In the genomic region with DNA sequence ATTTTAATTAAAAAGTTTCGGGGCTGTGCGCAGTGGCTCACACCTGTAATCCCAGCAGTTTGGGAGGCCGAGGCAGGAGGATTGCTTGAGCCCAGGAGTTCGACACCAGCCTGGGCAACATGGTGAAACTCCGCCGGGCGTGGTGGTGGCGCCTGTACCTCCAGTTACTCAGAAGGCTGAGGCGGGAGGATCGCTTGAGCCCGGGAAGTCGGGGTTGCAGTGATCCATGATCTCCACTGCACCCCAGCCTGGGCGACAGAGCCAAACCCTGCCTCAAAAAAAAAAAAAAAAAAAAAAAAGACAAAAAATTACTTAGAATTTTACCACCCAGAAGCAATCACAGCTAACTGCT, we compare ENCODE assay signal across 7 cellular contexts. TPM values are rescaled to one million over a fixed set of nuclear protein-coding genes. Genes with fewer than 3 reads are reported as not detected.
DNase-seq lines count a peak whose midpoint lies in the region; ATAC-seq and TF ChIP-seq lines count a peak whose summit lies in the region.
"Not testable (repeated sequence)": the region's sequence is repeated elsewhere in the genome, so short reads cannot be mapped to it uniquely, and the experiment has no call there.

No MANE protein-coding gene starts in this region.

- H3K4me1 Mint-ChIP-seq in GM23338 = peaks cover 14% of the 10 kb centered on the region
- H3K4me1 Mint-ChIP-seq in activated CD4-positive, alpha-beta memory T cell treated with anti-CD3 and anti-CD28 coated beads, Interleukin-2, amount 10 ng/mL, durations not matched to agents 7 days and 5 days = peaks cover 24% of the 10 kb centered on the region

- not testable (repeated sequence) for H2AFZ ChIP-seq in GM23338

- peak; percentile 67 for DNase-seq in GM23338 (ENCODE audit: low spot score)
- not testable (repeated sequence) for DNase-seq in NT2/D1 (ENCODE audit: low read depth, low spot score); foreskin keratinocyte; skeletal muscle cell (ENCODE audit: low read depth)
- peak; percentile 30 for DNase-seq in activated CD4-positive, alpha-beta memory T cell treated with anti-CD3 and anti-CD28 coated beads, Interleukin-2, amount 10 ng/mL, durations not matched to agents 7 days and 5 days
- DNase-seq in breast epithelium (ENCODE audit: low spot score in 2 of 2) = peak in 1 of 2 donors; percentile 28

- H3K27ac ChIP-seq in GM23338 (ENCODE audit: low read depth) (peak overlapping the region; percentile 60), breast epithelium (peak overlapping the region; percentile 52 to 93), foreskin keratinocyte (peak overlapping the region; percentile 73), mesodermal cell (ENCODE audit: low read depth, low read length, severe bottlenecking) (peak overlapping the region; percentile 83)

- H3K9ac ChIP-seq in NT2/D1 (ENCODE audit: insufficient read length, low read depth) = peak overlapping the region; percentile 98

- CTCF ChIA-PET in activated CD4-positive, alpha-beta memory T cell treated with anti-CD3 and anti-CD28 coated beads, Interleukin-2, amount 10 ng/mL, durations not matched to agents 7 days and 5 days (lab: Charles Lee) = interaction anchor here (0.7 to 6.7 kb wide), 12 partner anchors 13 to 1825 kb away, joined by 3 to 156 read pairs (median 4); a partner anchor contains a TSS

- peaks cover 20% of the 10 kb centered on the region for H3K79me2 ChIP-seq in GM23338 (replicated peaks; ENCODE audit: insufficient read depth)

- H3K9me3 Mint-ChIP-seq in GM23338; activated CD4-positive, alpha-beta memory T cell treated with anti-CD3 and anti-CD28 coated beads, Interleukin-2, amount 10 ng/mL, durations not matched to agents 7 days and 5 days: not testable (repeated sequence)

- TF ChIP-seq POLR2A in breast epithelium (IDR thresholded peaks at IDR 0.05) = not testable (repeated sequence)

- H3K4me3 ChIP-seq in GM23338; NT2/D1 (ENCODE audit: insufficient read length, low read depth): not testable (repeated sequence)
- peak overlapping the region in 2 of 3 donors; percentile 77 to 79 for H3K4me3 ChIP-seq in breast epithelium
- H3K4me3 ChIP-seq in mesodermal cell (ENCODE audit: extremely low read depth, insufficient read depth, low read length, poor library complexity, severe bottlenecking) = peak overlapping the region; percentile 93
- H3K4me3 ChIP-seq in skeletal muscle cell (ENCODE audit: low read depth, low read length) = peak overlapping the region; percentile 72

- not testable (repeated sequence) for H3F3A ChIP-seq in GM23338 (replicated peaks; ENCODE audit: low read depth)

- whole genome bisulfite sequencing in mesodermal cell (ENCODE audit: insufficient coverage in 2 of 2), 2 experiments = 54 to 63% methylated on average over 8 to 13 of the region's 13 CpGs

- H3K4me1 ChIP-seq in GM23338 (ENCODE audit: insufficient read depth); NT2/D1 (ENCODE audit: insufficient read depth, insufficient read length); breast epithelium; foreskin keratinocyte; mesodermal cell (ENCODE audit: control insufficient read depth, insufficient read depth, low read length, poor library complexity, severe bottlenecking): not testable (repeated sequence)

- peak overlapping the region; percentile 96 for H3K27ac Mint-ChIP-seq in GM23338
- H3K27ac Mint-ChIP-seq in activated CD4-positive, alpha-beta memory T cell treated with anti-CD3 and anti-CD28 coated beads, Interleukin-2, amount 10 ng/mL, durations not matched to agents 7 days and 5 days = peak overlapping the region; percentile 93

- H3K4me2 ChIP-seq in GM23338 = not testable (repeated sequence)

- not testable (repeated sequence) for H3K9me2 ChIP-seq in GM23338 (ENCODE audit: insufficient read depth)

- H3K4me3 Mint-ChIP-seq in GM23338 = peak overlapping the region; percentile 93
- not testable (repeated sequence) for H3K4me3 Mint-ChIP-seq in activated CD4-positive, alpha-beta memory T cell treated with anti-CD3 and anti-CD28 coated beads, Interleukin-2, amount 10 ng/mL, durations not matched to agents 7 days and 5 days

- TF ChIP-seq CTCF in GM23338 (conservative IDR thresholded peaks at IDR 0.05; ENCODE audit: low read depth in 2 of 2); breast epithelium (IDR thresholded peaks at IDR 0.05); foreskin keratinocyte (conservative IDR thresholded peaks at IDR 0.05): not testable (repeated sequence)

- peaks cover 29% of the 10 kb centered on the region for H3K36me3 Mint-ChIP-seq in GM23338 (ENCODE audit: low read depth)
- peaks cover 28% of the 10 kb centered on the region for H3K36me3 Mint-ChIP-seq in activated CD4-positive, alpha-beta memory T cell treated with anti-CD3 and anti-CD28 coated beads, Interleukin-2, amount 10 ng/mL, durations not matched to agents 7 days and 5 days (ENCODE audit: low read depth)

- H3K9me3 ChIP-seq in NT2/D1 (ENCODE audit: insufficient read depth, low read length); breast epithelium; mesodermal cell (ENCODE audit: control insufficient read depth, low read length): not testable (repeated sequence)

- peak; percentile 59 for ATAC-seq in GM23338
- ATAC-seq in foreskin keratinocyte = not testable (repeated sequence)

- POLR2A ChIA-PET in activated CD4-positive, alpha-beta memory T cell treated with anti-CD3 and anti-CD28 coated beads, Interleukin-2, amount 10 ng/mL, durations not matched to agents 7 days and 5 days (lab: Charles Lee) = interaction anchor here (0.7 to 1.8 kb wide), 9 partner anchors 18 to 172 kb away, joined by 3 to 11 read pairs (median 4); a partner anchor contains a TSS

- H3K27me3 ChIP-seq in GM23338 (ENCODE audit: insufficient read depth); NT2/D1 (ENCODE audit: insufficient read depth, insufficient read length); breast epithelium; foreskin keratinocyte: not testable (repeated sequence)

- H3K36me3 ChIP-seq in GM23338 (ENCODE audit: insufficient read depth) (peaks cover 19% of the 10 kb centered on the region), NT2/D1 (ENCODE audit: insufficient read depth, insufficient read length, low read length) (peaks cover 35% of the 10 kb centered on the region), mesodermal cell (ENCODE audit: control insufficient read depth, insufficient read depth, low read length) (peaks cover 26% of the 10 kb centered on the region)
- H3K36me3 ChIP-seq in breast epithelium = not testable (repeated sequence)

- H4K20me1 ChIP-seq in GM23338 (replicated peaks; ENCODE audit: insufficient read depth) = not testable (repeated sequence)

- intact Hi-C loops in breast epithelium (cut with DNase I; ENCODE audit: low total_unique reads) = not testable (repeated sequence)

- not testable (repeated sequence) for H3K27me3 Mint-ChIP-seq in GM23338 (ENCODE audit: insufficient read depth, low read depth, poor library complexity); activated CD4-positive, alpha-beta memory T cell treated with anti-CD3 and anti-CD28 coated beads, Interleukin-2, amount 10 ng/mL, durations not matched to agents 7 days and 5 days

RNA-seq across cellular contexts. Expression of a gene that starts 0.5 kb away (rescaled TPM):
- total RNA-seq in GM23338 (2014; rRNA removed; shearing (Covaris generic)) = 50.3 and 53.3 TPM in 2 replicates
- polyA plus RNA-seq in GM23338 (2016; fragmentation: Nextera tagmentation; extraction: Ambion mirVana) = 81.3 and 91.5 TPM in 2 replicates
- total RNA-seq in activated CD4-positive, alpha-beta memory T cell treated with anti-CD3 and anti-CD28 coated beads, Interleukin-2, amount 10 ng/mL, durations not matched to agents 7 days and 5 days = 10 to 100 TPM; 32.5 to 34.2 TPM
- 10 to 100 TPM; 28.5 to 35.1 (median 34.8) TPM for total RNA-seq in breast epithelium
- 47.2 and 51.5 TPM in 2 replicates for total RNA-seq in foreskin keratinocyte
- polyA plus RNA-seq in foreskin keratinocyte = 32.9 and 38.0 TPM in 2 replicates
- polyA plus RNA-seq in mesodermal cell (2013, experiment 1 of 2) = 31.7 TPM
- polyA plus RNA-seq in mesodermal cell (2013, experiment 2 of 2) = 29.3 TPM

RNA-seq across cellular contexts. Expression of a gene that starts 30.6 kb away (rescaled TPM):
- 102 and 111 TPM in 2 replicates for total RNA-seq in GM23338 (2014; rRNA removed; shearing (Covaris generic))
- polyA plus RNA-seq in GM23338 (2016; fragmentation: Nextera tagmentation; extraction: Ambion mirVana) = 102 and 104 TPM in 2 replicates
- total RNA-seq in activated CD4-positive, alpha-beta memory T cell treated with anti-CD3 and anti-CD28 coated beads, Interleukin-2, amount 10 ng/mL, durations not matched to agents 7 days and 5 days = 10 to 100 TPM; 56.6 to 60.5 TPM
- total RNA-seq in breast epithelium = 10 to 100 TPM; 79.8 to 85.2 (median 79.9) TPM
- 72.4 and 73.3 TPM in 2 replicates for total RNA-seq in foreskin keratinocyte
- 36.5 and 40.5 TPM in 2 replicates for polyA plus RNA-seq in foreskin keratinocyte
- polyA plus RNA-seq in mesodermal cell (2013, experiment 1 of 2) = 80.9 TPM
- 84.1 TPM for polyA plus RNA-seq in mesodermal cell (2013, experiment 2 of 2)

RNA-seq across cellular contexts. Expression of a gene that starts 59.1 kb away (rescaled TPM):
- total RNA-seq in GM23338 (2014; rRNA removed; shearing (Covaris generic)) = 11.1 and 12.1 TPM in 2 replicates
- polyA plus RNA-seq in GM23338 (2016; fragmentation: Nextera tagmentation; extraction: Ambion mirVana) (6.1 and 6.2 TPM in 2 replicates), foreskin keratinocyte (8.4 and 9.1 TPM in 2 replicates)
- 10 to 100 TPM; 88.7 to 89.5 TPM for total RNA-seq in activated CD4-positive, alpha-beta memory T cell treated with anti-CD3 and anti-CD28 coated beads, Interleukin-2, amount 10 ng/mL, durations not matched to agents 7 days and 5 days
- total RNA-seq in breast epithelium (10 to 100 TPM; 36.3 to 42.1 (median 36.7) TPM), foreskin keratinocyte (34.0 and 42.6 TPM in 2 replicates)
- 8.4 TPM for polyA plus RNA-seq in mesodermal cell (2013, experiment 1 of 2)
- polyA plus RNA-seq in mesodermal cell (2013, experiment 2 of 2) = 7.6 TPM
